ENCODE assay signal across 37 cellular contexts in the genomic region with DNA sequence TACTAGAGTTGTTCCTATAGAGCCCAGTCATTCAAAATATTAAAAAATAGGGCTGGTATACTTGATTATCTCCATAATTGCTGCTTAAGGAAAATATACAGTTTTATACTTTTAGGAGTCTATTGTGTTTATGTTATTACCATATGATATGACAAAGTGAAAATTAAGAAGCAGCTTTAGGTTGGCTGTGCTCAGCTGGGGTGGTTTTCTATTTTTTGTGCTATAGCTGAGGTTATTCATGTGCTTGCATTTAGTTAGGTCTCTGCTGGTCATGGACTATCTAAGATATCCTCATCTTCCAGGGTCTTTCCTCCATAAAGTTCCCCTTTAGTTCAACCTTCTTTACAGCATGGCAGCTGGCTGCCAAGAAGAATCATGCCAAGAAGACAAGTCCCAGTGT. TPM values are rescaled to one million over a fixed set of nuclear protein-coding genes. Genes with fewer than 3 reads are reported as not detected.
"Had no signal": no experiment of that assay in that cellular context is flagged by ENCODE, and none has a peak within 500 bp of the region (broad histone marks: within the 10 kb centered on the region; RNA-seq: fewer than 3 reads in every experiment).

No MANE protein-coding gene starts in this region.

- H3K27me3 ChIP-seq: MG63 had no signal

- DNase-seq: Karpas-422, Kasumi-1, MG63, MM.1S, MV-4-11, NCI-H1048, NCI-H1092, NCI-H1092 treated with DMSO at 0.1 percent for 48 hours, NCI-H1105, NCI-H1105 treated with DMSO at 0.1 percent for 48 hours, NCI-H1417, NCI-H1417 treated with DMSO at 0.1 percent for 48 hours, NCI-H1436, NCI-H1436 treated with DMSO at 0.1 percent for 48 hours, NCI-H146, NCI-H1694, NCI-H1694 treated with DMSO at 0.1 percent for 48 hours, NCI-H187, NCI-H187 treated with DMSO at 0.1 percent for 48 hours, NCI-H1930, NCI-H2029, NCI-H2029 treated with DMSO at 0.1 percent for 48 hours, NCI-H2081, NCI-H2081 treated with DMSO at 0.1 percent for 48 hours, NCI-H2107, NCI-H2171, NCI-H2171 treated with DMSO at 0.1 percent for 48 hours, NCI-H2227 treated with DMSO at 0.1 percent for 48 hours, NCI-H226, NCI-H345, NCI-H446, NCI-H446 treated with DMSO at 0.1 percent for 48 hours, NCI-H510A, NCI-H510A treated with DMSO at 0.1 percent for 48 hours had no signal

- H3K36me3 ChIP-seq: MG63 had no signal

- H3K4me3 ChIP-seq: MG63 had no signal

- H3K9me3 ChIP-seq: MG63 had no signal

RNA-seq across cellular contexts. Expression of a gene that starts 13.6 kb away (rescaled TPM):
- total RNA-seq: M059J, MCF 10A, NCI-H460 had no signal
